ENCODE assay signal across 23 cellular contexts in the genomic region with DNA sequence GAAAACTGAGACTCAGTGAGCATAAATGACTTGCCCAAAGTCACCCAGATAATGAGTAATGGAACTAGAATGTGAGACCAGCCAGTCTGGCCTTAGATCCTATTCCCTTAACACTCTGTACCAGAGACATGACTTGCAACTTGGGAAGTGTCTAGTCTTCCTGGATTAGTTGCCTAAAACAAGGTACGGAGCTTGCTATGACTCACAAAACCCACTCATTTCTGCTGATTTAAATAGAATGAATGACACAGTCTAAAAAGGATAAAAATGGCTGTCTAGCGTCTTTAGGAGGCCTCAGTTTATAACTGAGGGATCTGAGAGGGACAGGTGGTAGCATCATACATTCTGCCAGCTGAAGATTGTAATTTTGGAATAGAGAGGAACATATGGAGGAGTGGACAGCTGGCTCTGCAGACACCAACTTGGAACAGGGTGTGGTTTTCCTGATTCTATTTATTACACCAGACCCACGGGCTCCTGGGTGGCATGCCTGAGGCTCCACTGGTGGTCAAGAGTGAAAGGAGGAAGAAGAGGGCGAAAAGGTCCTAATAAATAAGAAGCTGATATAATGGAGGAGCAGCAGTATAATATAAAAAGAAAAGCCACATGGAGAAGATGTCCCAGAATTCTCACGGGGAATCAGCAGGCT.
A peak's percentile ranks its signal among the peaks of the same experiment; 100 is the strongest.
DNase-seq lines count a peak whose midpoint lies in the region; ATAC-seq, FAIRE-seq and TF ChIP-seq lines count a peak whose summit lies in the region.
"Had no signal": no experiment of that assay in that cellular context is flagged by ENCODE, and none has a peak within 500 bp of the region (broad histone marks: within the 10 kb centered on the region; RNA-seq: fewer than 3 reads in every experiment).

No MANE protein-coding gene starts in this region.

- peaks cover 4% of the 10 kb centered on the region for H3K9me1 ChIP-seq in K562 (ENCODE audit: control insufficient read depth, insufficient read depth, low read length)
- H3K9me1 ChIP-seq in keratinocyte (ENCODE audit: control insufficient read depth, extremely low read depth, insufficient read depth, low read length) = no peaks in the 10 kb centered on the region

- DNase-seq in A172 (ENCODE audit: low spot score) (peak; percentile 78), HT1080 (ENCODE audit: low read depth) (peak; percentile 75), K562 (ENCODE audit: extremely low read depth in 1 of 4, low spot score in 3 of 4) (no peak), keratinocyte (ENCODE audit: low read depth, low spot score) (no peak), hepatic stellate cell (ENCODE audit: low spot score) (no peak), tibial artery (no peak)
- DNase-seq in activated T-cell treated with anti-CD3 and anti-CD28 coated beads, Interleukin-2, amount 50 U/mL, for 1 hour = no peak
- DNase-seq: 8988T; activated CD4-positive, alpha-beta T cell treated with anti-CD3 and anti-CD28 coated beads for 36 hours; activated CD8-positive, alpha-beta memory T cell treated with anti-CD3 and anti-CD28 coated beads, Interleukin-2, amount 50 U/mL, for 48 hours; activated naive CD4-positive, alpha-beta T cell treated with anti-CD3 and anti-CD28 coated beads, Interleukin-2, amount 50 U/mL, for 16 hours; CD8-positive, alpha-beta T cell; effector memory CD8-positive, alpha-beta T cell; immature natural killer cell; mesendoderm; SHP77 treated with DMSO at 0.1 percent for 48 hours; stimulated activated CD4-positive, alpha-beta T cell treated with anti-CD3 and anti-CD28 coated beads, Interleukin-4, amount 100 ng/mL, for 1 hour; stimulated activated CD8-positive, alpha-beta memory T cell treated with anti-CD3 and anti-CD28 coated beads, Interleukin-4, amount 100 ng/mL, for 48 hours had no signal

- intact Hi-C loops in K562 (cut with micrococcal nuclease) (no loop called here), tibial artery (cut with DNase I; ENCODE audit: low total_unique reads) (no loop called here)

- no peaks in the 10 kb centered on the region for H3K4me1 ChIP-seq in K562 (replicated peaks in 1 of 2; ENCODE audit: control insufficient read depth in 2 of 2, insufficient read depth in 2 of 2, low read length in 2 of 2)
- H3K4me1 ChIP-seq in keratinocyte (ENCODE audit: control insufficient read depth, extremely low read depth, insufficient read depth, low read length) = peaks cover 22% of the 10 kb centered on the region
- no peaks in the 10 kb centered on the region for H3K4me1 ChIP-seq in tibial artery

- no peaks in the 10 kb centered on the region for H3K36me3 ChIP-seq in K562 (ENCODE audit: control insufficient read depth, insufficient read depth, low read length)
- no peaks in the 10 kb centered on the region for H3K36me3 ChIP-seq in keratinocyte (ENCODE audit: control insufficient read depth in 2 of 2, extremely low read depth in 1 of 2, insufficient read depth in 2 of 2, low read length in 2 of 2)
- H3K36me3 ChIP-seq in tibial artery = peaks cover 0 to 13% (median 0%) of the 10 kb centered on the region in 3 donors
- H3K36me3 ChIP-seq: cardiac muscle cell had no signal

- 2% methylated on average over 5 of the region's 5 CpGs for WGBS in K562 (ENCODE audit: insufficient coverage, low coverage, missing lambda C conversion rate)

- no peak for TF ChIP-seq EP300 in K562 (IDR thresholded peaks at IDR 0.05; ENCODE audit: low read length)

- in situ Hi-C loops in K562 (cut with MboI) = no loop called here

- no TSS peak for BruUV-seq in K562 (replicated peaks; lab: Mats Ljungman, UMichigan)

- no peaks in the 10 kb centered on the region for H3K79me2 ChIP-seq in K562 (ENCODE audit: control insufficient read depth, insufficient read depth, low read length)
- H3K79me2 ChIP-seq in keratinocyte (ENCODE audit: control insufficient read depth, insufficient read depth, low read length) = no peaks in the 10 kb centered on the region

- H2AFZ ChIP-seq in K562 (ENCODE audit: low read depth, low read length) (no peak overlapping the region), keratinocyte (ENCODE audit: control insufficient read depth, low read length) (no peak overlapping the region)

- ATAC-seq in K562 = no peak
- no peak for ATAC-seq in HG03025 (IDR thresholded peaks at IDR 0.05; ENCODE audit: low FRiP score, unreplicated experiment)
- ATAC-seq: activated CD4-positive, alpha-beta T cell treated with anti-CD3 and anti-CD28 coated beads for 36 hours; CD8-positive, alpha-beta T cell; effector memory CD8-positive, alpha-beta T cell; sciatic nerve had no signal

- H4K20me1 ChIP-seq in K562 (replicated peaks; ENCODE audit: control insufficient read depth, insufficient read depth, low read length) (0 out of 2 replicates have a peak, but pooled peaks cover 3% of the 10 kb centered on the region), keratinocyte (ENCODE audit: control insufficient read depth, extremely low read depth, insufficient read depth, low read length) (no peaks in the 10 kb centered on the region)

- H3K27ac ChIP-seq in K562 (ENCODE audit: extremely low read depth, low read depth, low read length) (no peak overlapping the region), keratinocyte (ENCODE audit: control insufficient read depth, insufficient read depth, low read length) (no peak overlapping the region), tibial artery (no peak overlapping the region)
- H3K27ac ChIP-seq: cardiac muscle cell, thoracic aorta had no signal

- dilution Hi-C loops in keratinocyte (cut with MboI; ENCODE audit: extremely low pct_ligation_motif_present, low sequenced_read_pairs) = no loop called here

- POLR2A ChIA-PET in K562 (lab: Yijun Ruan, JAX) = interaction anchor here (1.3 kb wide), 1 partner anchor 9 kb away, joined by 6 read pairs; no protein-coding TSS in a partner anchor

- H3K27me3 ChIP-seq in K562 (ENCODE audit: control insufficient read depth in 2 of 2, insufficient read depth in 2 of 2, low read length in 2 of 2) (peaks cover 0 to 14% of the 10 kb centered on the region in 2 experiments; a peak in 2 of 5 replicates), keratinocyte (ENCODE audit: control insufficient read depth, extremely low read depth, insufficient read depth, low read length) (no peaks in the 10 kb centered on the region), tibial artery (no peaks in the 10 kb centered on the region)
- H3K27me3 ChIP-seq: cardiac muscle cell had no signal

- H3K9me3 ChIP-seq in K562 (replicated peaks; ENCODE audit: control insufficient read depth, insufficient read depth, low read depth, low read length) = no peaks in the 10 kb centered on the region
- H3K9me3 ChIP-seq in keratinocyte (ENCODE audit: control insufficient read depth, low read depth, low read length) = no peaks in the 10 kb centered on the region
- H3K9me3 ChIP-seq in tibial artery = no peaks in the 10 kb centered on the region
- H3K9me3 ChIP-seq: thoracic aorta had no signal

- FAIRE-seq in K562 (lab: Jason Lieb, UNC) (no peak), keratinocyte (lab: Jason Lieb, UNC) (no peak)
- FAIRE-seq: GM12892 had no signal

- no peak overlapping the region for H3K9ac ChIP-seq in K562 (ENCODE audit: insufficient read depth in 1 of 2, low read depth in 2 of 2, low read length in 2 of 2)
- H3K9ac ChIP-seq in keratinocyte (ENCODE audit: control insufficient read depth, extremely low read depth, insufficient read depth, low read length) = no peak overlapping the region

- no peak overlapping the region for H3K4me3 ChIP-seq in K562
- H3K4me3 ChIP-seq in keratinocyte (ENCODE audit: control insufficient read depth in 2 of 3, extremely low read depth in 1 of 3, insufficient read depth in 2 of 3, low read depth in 1 of 3, low read length in 3 of 3) = no peak overlapping the region
- no peak overlapping the region for H3K4me3 ChIP-seq in tibial artery
- H3K4me3 ChIP-seq: cardiac muscle cell, thoracic aorta had no signal

- TF ChIP-seq CTCF in K562 (IDR thresholded peaks at IDR 0.05 in 2 of 3, conservative IDR thresholded peaks at IDR 0.05 in 1 of 3; ENCODE audit: insufficient read depth in 2 of 3, low read depth in 1 of 3, low read length in 3 of 3) = no peak
- no peak for TF ChIP-seq CTCF in keratinocyte (optimal IDR thresholded peaks at IDR 0.05 in 1 of 3, IDR thresholded peaks at IDR 0.05 in 1 of 3, conservative IDR thresholded peaks at IDR 0.05 in 1 of 3; ENCODE audit: extremely low read depth in 1 of 3, insufficient read depth in 2 of 3, low read length in 3 of 3)
- no peak for TF ChIP-seq CTCF in tibial artery (IDR thresholded peaks at IDR 0.05)

- TF ChIP-seq RAD21 in K562 (CRISPR knock-in tag; conservative IDR thresholded peaks at IDR 0.05 in 1 of 2, IDR thresholded peaks at IDR 0.05 in 1 of 2) = no peak

- CTCF ChIA-PET in K562 (lab: Yijun Ruan, JAX; ENCODE audit: low intra/inter-chr PET ratio) = no interaction called here

- H3K4me2 ChIP-seq in K562 (ENCODE audit: insufficient read depth, low read length) = no peak overlapping the region
- peak overlapping the region; percentile 18 for H3K4me2 ChIP-seq in keratinocyte (ENCODE audit: control insufficient read depth, extremely low read depth, insufficient read depth, low read depth, low read length)

- no peak for TF ChIP-seq POLR2A in K562 (conservative IDR thresholded peaks at IDR 0.05)

TF ChIP-seq in K562, 482 proteins besides CTCF, POLR2A, EP300 and RAD21 (continues in another document):
- TF ChIP-seq ZNF695 (CRISPR knock-in tag; IDR thresholded peaks at IDR 0.05) (no peak), KDM1A (IDR thresholded peaks at IDR 0.05) (no peak), MYC (IDR thresholded peaks at IDR 0.05; ENCODE audit: low read depth, low read length) (no peak), MYC (CRISPR knock-in tag; IDR thresholded peaks at IDR 0.05; ENCODE audit: borderline replicate concordance, low read depth) (no peak)
- TF ChIP-seq, protein P1, sequence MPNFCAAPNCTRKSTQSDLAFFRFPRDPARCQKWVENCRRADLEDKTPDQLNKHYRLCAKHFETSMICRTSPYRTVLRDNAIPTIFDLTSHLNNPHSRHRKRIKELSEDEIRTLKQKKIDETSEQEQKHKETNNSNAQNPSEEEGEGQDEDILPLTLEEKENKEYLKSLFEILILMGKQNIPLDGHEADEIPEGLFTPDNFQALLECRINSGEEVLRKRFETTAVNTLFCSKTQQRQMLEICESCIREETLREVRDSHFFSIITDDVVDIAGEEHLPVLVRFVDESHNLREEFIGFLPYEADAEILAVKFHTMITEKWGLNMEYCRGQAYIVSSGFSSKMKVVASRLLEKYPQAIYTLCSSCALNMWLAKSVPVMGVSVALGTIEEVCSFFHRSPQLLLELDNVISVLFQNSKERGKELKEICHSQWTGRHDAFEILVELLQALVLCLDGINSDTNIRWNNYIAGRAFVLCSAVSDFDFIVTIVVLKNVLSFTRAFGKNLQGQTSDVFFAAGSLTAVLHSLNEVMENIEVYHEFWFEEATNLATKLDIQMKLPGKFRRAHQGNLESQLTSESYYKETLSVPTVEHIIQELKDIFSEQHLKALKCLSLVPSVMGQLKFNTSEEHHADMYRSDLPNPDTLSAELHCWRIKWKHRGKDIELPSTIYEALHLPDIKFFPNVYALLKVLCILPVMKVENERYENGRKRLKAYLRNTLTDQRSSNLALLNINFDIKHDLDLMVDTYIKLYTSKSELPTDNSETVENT (CRISPR knock-in tag; IDR thresholded peaks at IDR 0.05) = no peak

Comparison
In these comparisons a context has a peak if more than half of its experiments do, and no peak if none do; other contexts are left out.
1. DNase-seq: peak in A172 (single experiment) and HT1080 (single experiment); none in K562 (0 of 4), keratinocyte (single experiment), hepatic stellate cell (single experiment), activated T-cell treated with anti-CD3 and anti-CD28 coated beads, Interleukin-2, amount 50 U/mL, for 1 hour (single experiment) and tibial artery (0 of 2).